ENCODE assay signal across 22 cellular contexts in the genomic region with DNA sequence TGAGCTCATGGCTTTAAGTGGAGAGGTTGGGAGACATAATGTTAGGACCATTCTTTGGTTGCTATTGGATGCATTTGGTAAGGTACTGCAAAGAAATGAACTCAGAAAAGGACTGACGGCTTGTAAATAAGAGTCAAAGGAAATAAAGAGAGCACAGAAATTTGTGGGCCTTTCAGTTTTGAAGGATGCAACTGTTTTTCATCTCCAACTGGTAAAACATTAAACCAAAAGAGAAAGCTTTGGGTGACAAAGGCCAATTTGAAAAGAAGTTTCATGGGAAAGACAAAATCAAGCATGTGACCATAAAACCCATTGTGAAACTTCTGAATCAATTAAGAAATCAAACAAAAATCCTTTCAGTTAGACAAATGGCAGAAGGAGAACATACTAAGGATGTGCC.
"Had no signal": no experiment of that assay in that cellular context is flagged by ENCODE, and none has a peak within 500 bp of the region (broad histone marks: within the 10 kb centered on the region; RNA-seq: fewer than 3 reads in every experiment).

No MANE protein-coding gene starts in this region.

- ATAC-seq: Panc1, PC-3 had no signal

- DNase-seq: KBM-7, MV-4-11, NCI-H1048, NCI-H1105, NCI-H1417, NCI-H1436 treated with DMSO at 0.1 percent for 48 hours, NCI-H1694, NCI-H187 treated with DMSO at 0.1 percent for 48 hours, NCI-H2029 treated with DMSO at 0.1 percent for 48 hours, NCI-H2171 treated with DMSO at 0.1 percent for 48 hours, NCI-H345, NCI-H446 treated with DMSO at 0.1 percent for 48 hours, NCI-H524, NCI-H526 treated with DMSO at 0.1 percent for 48 hours, NCI-H748 treated with DMSO at 0.1 percent for 48 hours, PC-3, SHP77, SK-N-SH, SW 1271 had no signal

- H3K9ac ChIP-seq: SK-N-SH had no signal

- H3K4me2 ChIP-seq: SK-N-SH had no signal

- FAIRE-seq: HTR-8/SVneo had no signal

- H3K9me3 ChIP-seq: SK-N-SH had no signal

- H3K27ac ChIP-seq: HL-60 had no signal
